In genomic region chr1:3585940-3586568, GRCh38 we compare ENCODE assay signal across 2 cellular contexts.
TF ChIP-seq lines count a peak whose summit lies in the region.

No MANE protein-coding gene starts in this region.

TF ChIP-seq in HepG2, 621 proteins besides CTCF, POLR2A, EP300 and RAD21:
- no peak for TF ChIP-seq AFF4 (CRISPR knock-in tag; IDR thresholded peaks at IDR 0.05)
- TF ChIP-seq MNT (IDR thresholded peaks at IDR 0.05), result peak; percentile 99

TF ChIP-seq in endothelial cell of umbilical vein, 7 proteins besides CTCF, POLR2A, EP300 and RAD21:
- no peak for TF ChIP-seq GATA2 (IDR thresholded peaks at IDR 0.05; ENCODE audit: insufficient read depth, insufficient read length, low read depth, low read length)
- TF ChIP-seq, protein P1, sequence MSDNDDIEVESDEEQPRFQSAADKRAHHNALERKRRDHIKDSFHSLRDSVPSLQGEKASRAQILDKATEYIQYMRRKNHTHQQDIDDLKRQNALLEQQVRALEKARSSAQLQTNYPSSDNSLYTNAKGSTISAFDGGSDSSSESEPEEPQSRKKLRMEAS (IDR thresholded peaks at IDR 0.05; ENCODE audit: insufficient read depth, insufficient read length), result peak; percentile 31
TF ChIP-seq in endothelial cell of umbilical vein: peak in this region for 1.
